In the genomic region with DNA sequence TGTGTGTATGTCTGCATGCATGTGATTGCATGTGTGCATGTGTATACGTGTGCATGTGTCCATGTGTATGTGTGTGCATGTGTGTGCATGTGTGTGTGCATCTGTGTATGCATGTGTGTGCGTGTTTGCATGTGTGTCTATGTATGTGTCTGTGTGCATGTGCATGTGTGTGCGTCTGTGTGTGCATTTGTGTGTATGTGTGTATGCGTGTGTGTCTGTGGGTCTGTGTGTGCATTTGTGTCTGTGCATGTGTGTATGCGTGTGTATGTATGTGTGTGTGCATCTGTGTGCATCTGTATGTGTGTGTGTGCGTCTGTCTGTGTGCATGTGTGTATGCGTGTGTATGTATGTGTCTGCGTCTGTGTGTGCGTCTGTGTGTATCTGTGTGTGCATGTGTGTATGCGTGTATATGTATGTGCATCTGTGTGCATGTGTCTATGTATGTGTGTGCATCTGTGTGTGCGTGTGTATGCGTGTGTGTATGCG, we compare ENCODE assay signal across 1 cellular context.
TF ChIP-seq lines count a peak whose summit lies in the region.

No MANE protein-coding gene starts in this region.

TF ChIP-seq in HepG2, 621 proteins besides CTCF, POLR2A, EP300 and RAD21:
- TF ChIP-seq ATF1 (CRISPR knock-in tag; IDR thresholded peaks at IDR 0.05), result no peak
- no peak for TF ChIP-seq ATF7-NPFF (CRISPR knock-in tag; IDR thresholded peaks at IDR 0.05; ENCODE audit: low read depth)
- TF ChIP-seq MTA3 (CRISPR knock-in tag; IDR thresholded peaks at IDR 0.05), result no peak
- 0 out of 2 replicates have a peak, but pooled peaks have one; percentile 20 for TF ChIP-seq CENPT (CRISPR knock-in tag; IDR thresholded peaks at IDR 0.05; ENCODE audit: low read depth)
- no peak for TF ChIP-seq FOSL1 (CRISPR knock-in tag; IDR thresholded peaks at IDR 0.05; ENCODE audit: borderline replicate concordance)
- TF ChIP-seq, protein P1, sequence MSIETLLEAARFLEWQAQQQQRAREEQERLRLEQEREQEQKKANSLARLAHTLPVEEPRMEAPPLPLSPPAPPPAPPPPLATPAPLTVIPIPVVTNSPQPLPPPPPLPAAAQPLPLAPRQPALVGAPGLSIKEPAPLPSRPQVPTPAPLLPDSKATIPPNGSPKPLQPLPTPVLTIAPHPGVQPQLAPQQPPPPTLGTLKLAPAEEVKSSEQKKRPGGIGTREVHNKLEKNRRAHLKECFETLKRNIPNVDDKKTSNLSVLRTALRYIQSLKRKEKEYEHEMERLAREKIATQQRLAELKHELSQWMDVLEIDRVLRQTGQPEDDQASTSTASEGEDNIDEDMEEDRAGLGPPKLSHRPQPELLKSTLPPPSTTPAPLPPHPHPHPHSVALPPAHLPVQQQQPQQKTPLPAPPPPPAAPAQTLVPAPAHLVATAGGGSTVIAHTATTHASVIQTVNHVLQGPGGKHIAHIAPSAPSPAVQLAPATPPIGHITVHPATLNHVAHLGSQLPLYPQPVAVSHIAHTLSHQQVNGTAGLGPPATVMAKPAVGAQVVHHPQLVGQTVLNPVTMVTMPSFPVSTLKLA (IDR thresholded peaks at IDR 0.05), result peak; percentile 97
- TF ChIP-seq NCOA1 (CRISPR knock-in tag; IDR thresholded peaks at IDR 0.05), result no peak
- TF ChIP-seq FOXA1 (IDR thresholded peaks at IDR 0.05), result peak; percentile 4; the same call in 1 of the 2 replicates
- no peak for TF ChIP-seq FOXA1 (CRISPR knock-in tag; IDR thresholded peaks at IDR 0.05)
- peak in 1 of 2 experiments; percentile 62; a peak in 1 of 4 replicates for TF ChIP-seq KLF16 (CRISPR knock-in tag; IDR thresholded peaks at IDR 0.05)
